ENCODE assay signal across 13 cellular contexts in the genomic region with DNA sequence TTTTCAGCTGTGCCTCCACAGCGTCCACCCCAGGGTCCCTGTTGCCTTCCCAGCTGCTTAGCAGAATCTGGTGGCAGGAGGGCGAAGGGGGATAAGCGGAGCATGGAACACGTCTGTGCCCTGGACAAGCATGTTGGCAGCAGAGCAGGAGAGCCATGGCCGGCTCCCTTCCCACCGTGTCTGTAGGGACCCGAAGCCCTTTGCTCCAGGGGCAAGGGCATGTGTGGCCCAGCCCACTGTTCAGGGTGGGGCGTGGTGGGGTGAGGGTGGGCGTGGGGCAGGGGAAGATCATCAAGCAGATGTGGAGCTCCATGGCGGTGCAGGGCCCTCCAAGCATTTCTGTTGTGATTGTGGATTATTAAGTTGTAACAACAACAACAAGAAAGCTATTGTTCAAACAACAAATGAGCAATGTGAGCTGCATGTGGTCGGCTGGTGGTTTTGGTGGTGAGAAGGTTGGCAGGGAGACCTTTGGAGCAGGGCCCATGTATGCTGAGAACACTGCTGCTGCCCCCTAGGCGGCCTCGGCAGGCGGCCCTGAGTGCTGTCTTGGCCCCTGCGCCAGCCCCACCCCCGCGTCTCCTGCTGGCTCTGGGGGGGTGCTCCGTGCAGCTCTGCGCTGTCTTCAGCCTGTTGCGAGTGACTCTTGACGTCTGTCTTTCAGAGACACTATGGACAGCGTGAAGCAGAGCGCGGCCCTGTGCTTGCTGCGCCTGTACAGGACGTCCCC. TPM values are rescaled to one million over a fixed set of nuclear protein-coding genes. Genes with fewer than 3 reads are reported as not detected.
A peak's percentile ranks its signal among the peaks of the same experiment; 100 is the strongest.
DNase-seq lines count a peak whose midpoint lies in the region; ATAC-seq and TF ChIP-seq lines count a peak whose summit lies in the region.
"Had no signal": no experiment of that assay in that cellular context is flagged by ENCODE, and none has a peak within 500 bp of the region (broad histone marks: within the 10 kb centered on the region; RNA-seq: fewer than 3 reads in every experiment).

No MANE protein-coding gene starts in this region.

- no peak for ATAC-seq in activated CD4-positive, alpha-beta T cell treated with anti-CD3 and anti-CD28 coated beads for 36 hours
- ATAC-seq in sciatic nerve = peak; percentile 79

- DNase-seq in activated CD4-positive, alpha-beta T cell treated with anti-CD3 and anti-CD28 coated beads for 36 hours = peak; percentile 28
- no peak for DNase-seq in activated CD4-positive, alpha-beta T cell treated with anti-CD3 and anti-CD28 coated beads, Interleukin-2, amount 50 U/mL, for 1 hour
- peak; percentile 22 for DNase-seq in RPMI7951 (ENCODE audit: low read depth)
- DNase-seq in fibroblast of pulmonary artery (ENCODE audit: low read depth) = peak; percentile 23
- DNase-seq in sciatic nerve (ENCODE audit: low spot score) = peak; percentile 76
- DNase-seq in mucosa of gallbladder (ENCODE audit: low spot score) = no peak
- no peak for DNase-seq in ureter (ENCODE audit: low spot score)
- no peak for DNase-seq in HEK293T (ENCODE audit: extremely low spot score)
- DNase-seq: activated CD8-positive, alpha-beta memory T cell treated with anti-CD3 and anti-CD28 coated beads for 24 hours; central memory CD4-positive, alpha-beta T cell had no signal

- intact Hi-C loops in activated CD4-positive, alpha-beta T cell treated with anti-CD3 and anti-CD28 coated beads for 36 hours (cut with DNase I, micrococcal nuclease) = no loop called here
- intact Hi-C loops in sciatic nerve (cut with DNase I) = no loop called here

- H3K27ac Mint-ChIP-seq in activated CD4-positive, alpha-beta T cell treated with anti-CD3 and anti-CD28 coated beads for 36 hours = no peak overlapping the region

- no peaks in the 10 kb centered on the region for H3K9me3 Mint-ChIP-seq in activated CD4-positive, alpha-beta T cell treated with anti-CD3 and anti-CD28 coated beads for 36 hours (ENCODE audit: low read depth)

- no peak overlapping the region for H3K4me3 Mint-ChIP-seq in activated CD4-positive, alpha-beta T cell treated with anti-CD3 and anti-CD28 coated beads for 36 hours

- no peak for TF ChIP-seq CTCF in fibroblast of pulmonary artery (IDR thresholded peaks at IDR 0.05; ENCODE audit: low read length, missing control alignments)

- POLR2A ChIA-PET in activated CD4-positive, alpha-beta T cell treated with anti-CD3 and anti-CD28 coated beads for 36 hours (lab: Charles Lee) = no interaction called here
- POLR2A ChIA-PET in HEK293T (lab: Yijun Ruan, JAX) = interaction anchor here (0.6 kb wide), 1 partner anchor 53 kb away, joined by 3 read pairs; no protein-coding TSS in a partner anchor

- CTCF ChIA-PET in activated CD4-positive, alpha-beta T cell treated with anti-CD3 and anti-CD28 coated beads for 36 hours (lab: Charles Lee) = no interaction called here
- CTCF ChIA-PET in HEK293T (lab: Yijun Ruan, JAX) = interaction anchor here (0.6 kb wide), 1 partner anchor 11 kb away, joined by 3 read pairs; no protein-coding TSS in a partner anchor

- H3K4me3 ChIP-seq in fibroblast of pulmonary artery (replicated peaks; ENCODE audit: low read depth, low read length) = no peak overlapping the region
- H3K4me3 ChIP-seq: SK-N-MC had no signal

- peaks cover 6% of the 10 kb centered on the region for H3K4me1 Mint-ChIP-seq in activated CD4-positive, alpha-beta T cell treated with anti-CD3 and anti-CD28 coated beads for 36 hours

- peaks cover 26% of the 10 kb centered on the region for H3K36me3 Mint-ChIP-seq in activated CD4-positive, alpha-beta T cell treated with anti-CD3 and anti-CD28 coated beads for 36 hours (ENCODE audit: low read depth)

- no peaks in the 10 kb centered on the region for H3K27me3 Mint-ChIP-seq in activated CD4-positive, alpha-beta T cell treated with anti-CD3 and anti-CD28 coated beads for 36 hours

TF ChIP-seq in HEK293T, 16 proteins besides CTCF, POLR2A, EP300 and RAD21:
- TF ChIP-seq BHLHE40 (IDR thresholded peaks at IDR 0.05; ENCODE audit: borderline replicate concordance) = no peak
- TF ChIP-seq SUZ12 (IDR thresholded peaks at IDR 0.05) = no peak
- TF ChIP-seq NFRKB (IDR thresholded peaks at IDR 0.05) = no peak

RNA-seq across cellular contexts. Expression of a gene that starts 50.9 kb away (rescaled TPM):
- total RNA-seq in activated CD4-positive, alpha-beta T cell treated with anti-CD3 and anti-CD28 coated beads for 36 hours = 10 to 100 TPM; 43.5 to 71.6 TPM
- total RNA-seq in RPMI7951 (2014; rRNA removed; shearing (Covaris generic)) = 28.4 and 31.9 TPM in 2 replicates
- total RNA-seq in sciatic nerve (119 TPM), mucosa of gallbladder (91.8 TPM), ureter (100 TPM)

RNA-seq across cellular contexts. Expression of a gene that starts 59.9 kb away (rescaled TPM):
- total RNA-seq in activated CD4-positive, alpha-beta T cell treated with anti-CD3 and anti-CD28 coated beads for 36 hours = not detected
- total RNA-seq in RPMI7951 (2014; rRNA removed; shearing (Covaris generic)) = under 0.01 and 0.10 TPM in 2 replicates
- total RNA-seq in sciatic nerve (not detected), mucosa of gallbladder (173 TPM), ureter (not detected)
- total RNA-seq: A673, NCI-H460 had no signal

Comparison
In these comparisons a context has a peak if more than half of its experiments do, and no peak if none do; other contexts are left out.
1. DNase-seq: peak in activated CD4-positive, alpha-beta T cell treated with anti-CD3 and anti-CD28 coated beads for 36 hours (single experiment), RPMI7951 (single experiment), fibroblast of pulmonary artery (single experiment) and sciatic nerve (single experiment); none in activated CD4-positive, alpha-beta T cell treated with anti-CD3 and anti-CD28 coated beads, Interleukin-2, amount 50 U/mL, for 1 hour (single experiment), mucosa of gallbladder (single experiment), ureter (single experiment) and HEK293T (single experiment).
2. RNA of a gene that starts 59.9 kb away (total RNA-seq): 173 TPM in mucosa of gallbladder (single experiment); not detected in activated CD4-positive, alpha-beta T cell treated with anti-CD3 and anti-CD28 coated beads for 36 hours, under 0.01 to 0.10 TPM in RPMI7951, not detected in sciatic nerve (single experiment) and not detected in ureter (single experiment); every median in the first group is over 100 times any median in the second.